Comparison of ENCODE assay signal across 19 cellular contexts in the genomic region with DNA sequence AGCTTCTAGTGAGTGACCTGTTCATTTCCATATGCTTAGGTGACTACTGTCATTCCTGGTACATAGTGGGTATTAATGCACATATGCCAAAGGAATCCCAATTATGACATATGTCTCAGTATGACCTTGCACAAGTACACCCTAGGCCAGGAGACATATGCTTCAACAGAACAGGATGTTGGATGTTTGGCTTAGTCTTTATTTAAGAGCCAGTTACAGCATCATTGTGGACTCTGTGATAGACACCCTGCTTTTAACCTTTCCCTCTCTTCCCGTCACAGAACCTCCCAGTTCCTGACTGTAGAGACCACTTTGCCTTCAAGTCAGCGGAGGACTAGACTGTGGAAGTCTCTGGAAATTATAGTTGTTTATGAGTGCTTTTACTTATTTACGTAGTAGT.
DNase-seq lines count a peak whose midpoint lies in the region; ATAC-seq, FAIRE-seq and TF ChIP-seq lines count a peak whose summit lies in the region.
"Had no signal": no experiment of that assay in that cellular context is flagged by ENCODE, and none has a peak within 500 bp of the region (broad histone marks: within the 10 kb centered on the region; RNA-seq: fewer than 3 reads in every experiment).

No MANE protein-coding gene starts in this region.

- DNase-seq in HepG2 (ENCODE audit: low spot score), result peak; percentile 73
- DNase-seq in right lobe of liver, result no peak
- peak; percentile 41 for DNase-seq in NCI-H69 (lab: John Stamatoyannopoulos, UW)
- DNase-seq in WTC11 (ENCODE audit: low spot score), result no peak
- no peak for DNase-seq in stimulated activated CD4-positive, alpha-beta T cell treated with anti-CD3 and anti-CD28 coated beads, Interleukin-2, amount 100 ng/mL, for 48 hours
- DNase-seq in H4 (ENCODE audit: low spot score), result no peak
- DNase-seq in GM12891 (ENCODE audit: insufficient read length, low spot score), result no peak
- DNase-seq: C1 segment of cervical spinal cord; Calu3; CD4-positive, alpha-beta memory T cell; COR-L47; DMS79; EL; GDM1; GOT3; H7; HCEC 1CT had no signal

- no peak overlapping the region for H3K27ac Mint-ChIP-seq in WTC11
- H3K27ac Mint-ChIP-seq: CD4-positive, alpha-beta memory T cell had no signal

- H3K4me3 ChIP-seq in HepG2 (replicated peaks in 1 of 3; ENCODE audit: insufficient read depth in 1 of 3, low read depth in 2 of 3, low read length in 3 of 3), result no peak overlapping the region
- H3K4me3 ChIP-seq in right lobe of liver, result no peak overlapping the region
- H3K4me3 ChIP-seq: GM12878 had no signal

- CTCF ChIA-PET in HepG2 (lab: Yijun Ruan, JAX; ENCODE audit: low intra/inter-chr PET ratio, low total read pairs), result no interaction called here
- CTCF ChIA-PET in WTC11 (lab: Charles Lee), result no interaction called here

- H3K4me1 Mint-ChIP-seq in WTC11, result no peaks in the 10 kb centered on the region

- no peak for FAIRE-seq in HepG2 (lab: Jason Lieb, UNC)
- FAIRE-seq in GM12891 (lab: Jason Lieb, UNC), result no peak
- FAIRE-seq: GM18507 had no signal

- intact Hi-C loops in HepG2 (cut with micrococcal nuclease; ENCODE audit: unreplicated experiment), result loop anchor here (5.0 kb wide), 2 partner anchors 56 to 134 kb away; no protein-coding TSS in a partner anchor
- intact Hi-C loops in right lobe of liver (cut with DNase I), result no loop called here

- WGBS in HepG2 (ENCODE audit: low lambda C conversion rate), result 85% methylated on average over 3 of the region's 3 CpGs
- 78% methylated on average over 3 of the region's 3 CpGs for WGBS in right lobe of liver (ENCODE audit: insufficient coverage, low coverage, low lambda C conversion rate, missing lambda C conversion rate)

- 0 out of 4 replicates have a peak, but pooled peaks of 1 of the 2 experiments have one; percentile 20 for TF ChIP-seq EP300 in HepG2 (IDR thresholded peaks at IDR 0.05; ENCODE audit: low read depth in 2 of 2, low read length in 2 of 2)
- TF ChIP-seq EP300 in HepG2 (CRISPR knock-in tag; IDR thresholded peaks at IDR 0.05; ENCODE audit: borderline replicate concordance), result peak; percentile 28; the same call in 1 of the 2 replicates

- H3K9me3 Mint-ChIP-seq in WTC11, result peaks cover 8% of the 10 kb centered on the region; the same call in 1 of the 2 replicates
- H3K9me3 Mint-ChIP-seq: CD4-positive, alpha-beta memory T cell had no signal

- in situ Hi-C loops in HepG2 (cut with HindIII; ENCODE audit: extremely low pct_ligation_motif_present, low pct_unique_long_range_greater_than_20kb), result no loop called here

- no peaks in the 10 kb centered on the region for H4K20me1 ChIP-seq in HepG2 (ENCODE audit: insufficient read depth, low read length)

- H3K27ac ChIP-seq in HepG2 (ENCODE audit: extremely low read length, insufficient read depth, low read length), result peak overlapping the region; percentile 26
- H3K27ac ChIP-seq in right lobe of liver, result no peak overlapping the region

- POLR2A ChIA-PET in HepG2 (lab: Yijun Ruan, JAX), result no interaction called here
- POLR2A ChIA-PET in WTC11 (lab: Charles Lee), result no interaction called here

- H3K4me1 ChIP-seq in HepG2 (ENCODE audit: insufficient read depth, low read length), result peaks cover 47% of the 10 kb centered on the region
- H3K4me1 ChIP-seq in right lobe of liver, result peaks cover 0 to 15% (median 6%) of the 10 kb centered on the region in 4 donors

- H3K9me3 ChIP-seq in HepG2 (ENCODE audit: low read length) (no peaks in the 10 kb centered on the region), right lobe of liver (no peaks in the 10 kb centered on the region)

- no TSS peak for BruUV-seq in HepG2 (replicated peaks; lab: Mats Ljungman, UMichigan)

- no peak overlapping the region for H2AFZ ChIP-seq in HepG2 (ENCODE audit: low read length)

- peaks cover 4% of the 10 kb centered on the region; the same call in 1 of the 2 replicates for H3K36me3 Mint-ChIP-seq in WTC11

- H3K36me3 ChIP-seq in HepG2 (replicated peaks in 1 of 2; ENCODE audit: control insufficient read depth in 1 of 2, insufficient read depth in 2 of 2, low read length in 2 of 2) (peaks cover 4 to 18% of the 10 kb centered on the region in 2 experiments), right lobe of liver (no peaks in the 10 kb centered on the region)

- TF ChIP-seq RAD21 in HepG2 (CRISPR knock-in tag; IDR thresholded peaks at IDR 0.05), result no peak

- no peaks in the 10 kb centered on the region for H3K27me3 ChIP-seq in HepG2 (ENCODE audit: control insufficient read depth in 1 of 2, insufficient read depth in 2 of 2, low read length in 2 of 2)
- H3K27me3 ChIP-seq in right lobe of liver, result no peaks in the 10 kb centered on the region

- peaks cover 23% of the 10 kb centered on the region for H3K79me2 ChIP-seq in HepG2 (ENCODE audit: insufficient read depth, low read length)

- TF ChIP-seq CTCF in HepG2 (CRISPR knock-in tag; IDR thresholded peaks at IDR 0.05) (no peak), right lobe of liver (IDR thresholded peaks at IDR 0.05) (no peak), WTC11 (IDR thresholded peaks at IDR 0.05) (no peak)

- peak overlapping the region; percentile 13; the same call in 1 of the 2 replicates for H3K4me2 ChIP-seq in HepG2 (ENCODE audit: low read depth, low read length)

- no peak overlapping the region for H3K9ac ChIP-seq in HepG2 (ENCODE audit: insufficient read depth, low read depth, low read length)

- no peaks in the 10 kb centered on the region for H3K27me3 Mint-ChIP-seq in WTC11 (ENCODE audit: low read depth)
- H3K27me3 Mint-ChIP-seq: CD4-positive, alpha-beta memory T cell had no signal

- H3K4me3 Mint-ChIP-seq in WTC11, result no peak overlapping the region
- H3K4me3 Mint-ChIP-seq: CD4-positive, alpha-beta memory T cell had no signal

- ATAC-seq in HepG2 (peak; percentile 21; the same call in 2 of the 3 replicates), right lobe of liver (no peak), WTC11 (no peak)

- TF ChIP-seq POLR2A in HepG2 (IDR thresholded peaks at IDR 0.05; ENCODE audit: insufficient read depth in 1 of 2, low read depth in 2 of 2, low read length in 2 of 2), result no peak
- no peak for TF ChIP-seq POLR2A in right lobe of liver (IDR thresholded peaks at IDR 0.05)
- no peak for TF ChIP-seq POLR2A in GM12891 (IDR thresholded peaks at IDR 0.05; ENCODE audit: low read depth, low read length)

TF ChIP-seq in HepG2, 621 proteins besides CTCF, POLR2A, EP300 and RAD21 (continues in another document):
- TF ChIP-seq RCOR2 (CRISPR knock-in tag; IDR thresholded peaks at IDR 0.05) (0 out of 2 replicates have a peak, but pooled peaks have one; percentile 23), NFIC (IDR thresholded peaks at IDR 0.05; ENCODE audit: low read length) (no peak; the same call in 1 of the 2 replicates), ELF3 (CRISPR knock-in tag; IDR thresholded peaks at IDR 0.05) (peak; percentile 41; the same call in 1 of the 2 replicates), ZNF652 (CRISPR knock-in tag; IDR thresholded peaks at IDR 0.05; ENCODE audit: borderline replicate concordance, low read depth) (peak; percentile 52; the same call in 1 of the 2 replicates), GATAD2A (CRISPR knock-in tag; IDR thresholded peaks at IDR 0.05) (peak; percentile 38; the same call in 1 of the 2 replicates), MBNL3 (CRISPR knock-in tag; conservative IDR thresholded peaks at IDR 0.05) (no peak), ETV5 (CRISPR knock-in tag; IDR thresholded peaks at IDR 0.05; ENCODE audit: borderline replicate concordance) (peak; percentile 69; the same call in 1 of the 2 replicates), ZBTB8A (CRISPR knock-in tag; IDR thresholded peaks at IDR 0.05; ENCODE audit: borderline replicate concordance, low read depth) (no peak), SKI (IDR thresholded peaks at IDR 0.05; ENCODE audit: partially characterized antibody) (peak; percentile 29), RXRB (CRISPR knock-in tag; IDR thresholded peaks at IDR 0.05; ENCODE audit: borderline replicate concordance) (peak; percentile 56; the same call in 1 of the 2 replicates)

TF ChIP-seq in WTC11, 78 proteins besides CTCF, POLR2A, EP300 and RAD21:
- TF ChIP-seq TEAD4 (CRISPR knock-in tag; IDR thresholded peaks at IDR 0.05) (no peak), GABPB1 (CRISPR knock-in tag; IDR thresholded peaks at IDR 0.05) (0 out of 2 replicates have a peak, but pooled peaks have one; percentile 11)

TF ChIP-seq in GM12891, 5 proteins besides CTCF, POLR2A, EP300 and RAD21:
- TF ChIP-seq POLR2AphosphoS5 (IDR thresholded peaks at IDR 0.05; ENCODE audit: low read depth, low read length), result no peak
- TF ChIP-seq TAF1 (IDR thresholded peaks at IDR 0.05; ENCODE audit: low read depth, low read length), result no peak
- TF ChIP-seq PAX5 (IDR thresholded peaks at IDR 0.05; ENCODE audit: insufficient read depth, low read length, severe bottlenecking), result no peak
- no peak for TF ChIP-seq SPI1 (IDR thresholded peaks at IDR 0.05; ENCODE audit: low read depth, low read length)
- no peak for TF ChIP-seq POU2F2 (IDR thresholded peaks at IDR 0.05; ENCODE audit: low read depth, low read length)

Comparison
In these comparisons a context has a peak if more than half of its experiments do, and no peak if none do; other contexts are left out.
1. DNase-seq: peak in HepG2 (single experiment) and NCI-H69 (single experiment); none in right lobe of liver (0 of 3), WTC11 (single experiment), stimulated activated CD4-positive, alpha-beta T cell treated with anti-CD3 and anti-CD28 coated beads, Interleukin-2, amount 100 ng/mL, for 48 hours (0 of 2), H4 (single experiment) and GM12891 (single experiment).